11 cellular contexts compared by ENCODE assay signal in the genomic region with DNA sequence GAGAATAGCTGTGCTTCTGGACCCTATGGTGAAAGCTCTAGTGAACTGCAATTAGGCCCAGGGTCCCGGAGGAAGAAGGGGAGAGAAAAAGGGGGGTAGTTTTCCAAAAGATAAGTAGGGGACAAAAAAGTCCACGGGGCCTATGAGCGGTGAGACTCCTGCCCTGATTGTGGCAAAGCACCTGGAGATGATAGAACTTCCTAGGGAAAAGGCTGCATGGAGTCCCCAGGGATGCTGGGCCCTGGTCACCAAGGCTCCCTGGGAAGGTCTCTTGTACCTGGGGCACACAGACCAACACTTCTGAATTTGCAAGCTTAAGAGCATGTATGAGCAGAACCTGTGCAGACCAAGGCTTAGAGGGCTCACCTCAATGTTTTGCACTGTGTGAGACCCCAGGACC. TPM values are rescaled to one million over a fixed set of nuclear protein-coding genes. Genes with fewer than 3 reads are reported as not detected.
DNase-seq lines count a peak whose midpoint lies in the region; ATAC-seq and TF ChIP-seq lines count a peak whose summit lies in the region.
"Had no signal": no experiment of that assay in that cellular context is flagged by ENCODE, and none has a peak within 500 bp of the region (broad histone marks: within the 10 kb centered on the region; RNA-seq: fewer than 3 reads in every experiment).

No MANE protein-coding gene starts in this region.

- no peak overlapping the region for H2AFZ ChIP-seq in SK-N-SH (ENCODE audit: low read depth)

- no peak overlapping the region for H3K9ac ChIP-seq in SK-N-SH

- no peaks in the 10 kb centered on the region for H3K9me2 ChIP-seq in SK-N-SH

- H3K4me1 ChIP-seq in left ventricle myocardium inferior (peaks cover 73% of the 10 kb centered on the region), SK-N-SH (ENCODE audit: control insufficient read depth in 1 of 2, insufficient read depth in 2 of 2, low read depth in 1 of 2, low read length in 1 of 2) (peaks cover 19 to 45% of the 10 kb centered on the region in 2 experiments; a peak in 3 of 4 replicates), right cardiac atrium (ENCODE audit: control insufficient read depth, insufficient read depth, low read length) (peaks cover 13% of the 10 kb centered on the region), tibial artery (peaks cover 0 to 51% (median 40%) of the 10 kb centered on the region in 4 donors)

- WGBS in SK-N-SH (ENCODE audit: low lambda C conversion rate): 57% methylated on average over 3 of the region's 3 CpGs
- WGBS in right cardiac atrium: 70% methylated on average over 3 of the region's 3 CpGs

- CTCF ChIA-PET in SK-N-SH (lab: Yijun Ruan, JAX): interaction anchor here (0.8 to 16.1 kb wide), 3 partner anchors 9 to 116 kb away, joined by 3 to 222 read pairs (median 3); partner anchors contain the start of gene SHISA4

- DNase-seq in left ventricle myocardium inferior: no peak
- no peak for DNase-seq in left cardiac atrium
- no peak for DNase-seq in SK-N-SH
- DNase-seq in right cardiac atrium: no peak
- DNase-seq in tibial artery: no peak
- no peak for DNase-seq in NCI-H524 (lab: John Stamatoyannopoulos, UW)
- DNase-seq in COLO829 (ENCODE audit: low spot score): no peak
- DNase-seq: activated naive CD8-positive, alpha-beta T cell treated with anti-CD3 and anti-CD28 coated beads for 36 hours; NCI-H69 had no signal

- H4K20me1 ChIP-seq in SK-N-SH (ENCODE audit: insufficient read depth): peaks cover 4% of the 10 kb centered on the region; the same call in 1 of the 2 replicates

- peak overlapping the region; percentile 90 for H3K27ac ChIP-seq in left ventricle myocardium inferior (replicated peaks)
- H3K27ac ChIP-seq in SK-N-SH (ENCODE audit: low read depth in 2 of 2, low read length in 1 of 2): peak overlapping the region; percentile 31 to 59; a peak in 3 of 4 replicates
- H3K27ac ChIP-seq in right cardiac atrium (ENCODE audit: low read length): peak overlapping the region; percentile 97
- H3K27ac ChIP-seq in tibial artery: peak overlapping the region; percentile 54 to 60

- H3K4me3 ChIP-seq in left ventricle myocardium inferior: no peak overlapping the region
- H3K4me3 ChIP-seq in SK-N-SH (ENCODE audit: low read depth in 2 of 2, low read length in 1 of 2): no peak overlapping the region
- H3K4me3 ChIP-seq in right cardiac atrium (ENCODE audit: low read length): no peak overlapping the region
- no peak overlapping the region for H3K4me3 ChIP-seq in tibial artery
- H3K4me3 ChIP-seq: testis had no signal

- no peak for TF ChIP-seq CTCF in left ventricle myocardium inferior (IDR thresholded peaks at IDR 0.05; ENCODE audit: borderline replicate concordance)
- no peak for TF ChIP-seq CTCF in SK-N-SH (IDR thresholded peaks at IDR 0.05)
- no peak for TF ChIP-seq CTCF in tibial artery (IDR thresholded peaks at IDR 0.05)

- H3K36me3 ChIP-seq in left ventricle myocardium inferior: no peaks in the 10 kb centered on the region
- H3K36me3 ChIP-seq in SK-N-SH (replicated peaks in 1 of 2; ENCODE audit: control insufficient read depth in 1 of 2, insufficient read depth in 2 of 2, low read length in 1 of 2): peaks cover 2 to 5% of the 10 kb centered on the region in 2 experiments
- no peaks in the 10 kb centered on the region for H3K36me3 ChIP-seq in tibial artery

- H3K79me2 ChIP-seq in SK-N-SH (ENCODE audit: insufficient read depth): no peaks in the 10 kb centered on the region

- intact Hi-C loops in left ventricle myocardium inferior (cut with micrococcal nuclease) (no loop called here), left cardiac atrium (cut with DNase I) (no loop called here), right cardiac atrium (cut with DNase I) (loop anchor here in 1 of 4 donors (5.0 kb wide), 1 partner anchor 89 kb away; no protein-coding TSS in a partner anchor), tibial artery (cut with DNase I; ENCODE audit: low total_unique reads) (loop anchor here (10.0 kb wide), 1 partner anchor 262 kb away; the partner anchor contains the start of gene ARL8A)

- TF ChIP-seq EP300 in SK-N-SH (IDR thresholded peaks at IDR 0.05; ENCODE audit: borderline replicate concordance in 1 of 2, low read depth in 1 of 2, low read length in 1 of 2): no peak

- POLR2A ChIA-PET in SK-N-SH (lab: Yijun Ruan, JAX): interaction anchor here (1.1 kb wide), 1 partner anchor 16 kb away, joined by 3 read pairs; no protein-coding TSS in a partner anchor

- ATAC-seq in left cardiac atrium (no peak), right cardiac atrium (no peak), GM19397 (IDR thresholded peaks at IDR 0.05; ENCODE audit: unreplicated experiment) (no peak)

- H3K9me3 ChIP-seq in left ventricle myocardium inferior (replicated peaks) (no peaks in the 10 kb centered on the region), SK-N-SH (no peaks in the 10 kb centered on the region), right cardiac atrium (ENCODE audit: control insufficient read depth, low read length) (no peaks in the 10 kb centered on the region), tibial artery (no peaks in the 10 kb centered on the region)
- H3K9me3 ChIP-seq: testis had no signal

- H3K27me3 ChIP-seq in left ventricle myocardium inferior (ENCODE audit: low read depth): no peaks in the 10 kb centered on the region
- H3K27me3 ChIP-seq in SK-N-SH (ENCODE audit: insufficient read depth): no peaks in the 10 kb centered on the region
- no peaks in the 10 kb centered on the region for H3K27me3 ChIP-seq in right cardiac atrium (ENCODE audit: control insufficient read depth, insufficient read depth)
- H3K27me3 ChIP-seq in tibial artery: no peaks in the 10 kb centered on the region
- H3K27me3 ChIP-seq: testis had no signal

- peaks cover 27% of the 10 kb centered on the region for H3F3A ChIP-seq in SK-N-SH (replicated peaks; ENCODE audit: insufficient read depth)

- TF ChIP-seq RAD21 in SK-N-SH (IDR thresholded peaks at IDR 0.05; ENCODE audit: low read length): no peak

- H3K4me2 ChIP-seq in SK-N-SH: peak overlapping the region; percentile 58

TF ChIP-seq in SK-N-SH, 30 proteins besides CTCF, POLR2A, EP300 and RAD21 (continues in another document):
- TF ChIP-seq TEAD4 (IDR thresholded peaks at IDR 0.05; ENCODE audit: borderline replicate concordance, insufficient read depth): no peak
- TF ChIP-seq NFIC (IDR thresholded peaks at IDR 0.05; ENCODE audit: borderline replicate concordance): no peak
- no peak for TF ChIP-seq RCOR1 (IDR thresholded peaks at IDR 0.05; ENCODE audit: low read length)
- TF ChIP-seq FOSL2 (IDR thresholded peaks at IDR 0.05; ENCODE audit: borderline replicate concordance, low read depth): no peak
- TF ChIP-seq, protein P1, sequence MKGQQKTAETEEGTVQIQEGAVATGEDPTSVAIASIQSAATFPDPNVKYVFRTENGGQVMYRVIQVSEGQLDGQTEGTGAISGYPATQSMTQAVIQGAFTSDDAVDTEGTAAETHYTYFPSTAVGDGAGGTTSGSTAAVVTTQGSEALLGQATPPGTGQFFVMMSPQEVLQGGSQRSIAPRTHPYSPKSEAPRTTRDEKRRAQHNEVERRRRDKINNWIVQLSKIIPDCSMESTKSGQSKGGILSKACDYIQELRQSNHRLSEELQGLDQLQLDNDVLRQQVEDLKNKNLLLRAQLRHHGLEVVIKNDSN (IDR thresholded peaks at IDR 0.05; ENCODE audit: borderline replicate concordance, low read depth): no peak
- no peak for TF ChIP-seq SMC3 (IDR thresholded peaks at IDR 0.05; ENCODE audit: low read depth, low read length)
- TF ChIP-seq TAF1 (IDR thresholded peaks at IDR 0.05; ENCODE audit: borderline replicate concordance, low read depth, low read length): no peak
- no peak for TF ChIP-seq MEF2A (IDR thresholded peaks at IDR 0.05; ENCODE audit: borderline replicate concordance, low read depth)
- no peak for TF ChIP-seq RFX5 (IDR thresholded peaks at IDR 0.05; ENCODE audit: low read length)
- TF ChIP-seq EZH2phosphoT487 (IDR thresholded peaks at IDR 0.05; ENCODE audit: borderline replicate concordance, low read depth): no peak
- TF ChIP-seq IRF3 (IDR thresholded peaks at IDR 0.05; ENCODE audit: low read depth, low read length): no peak

RNA-seq across cellular contexts. Expression of gene SHISA4, which starts 5.4 kb away (rescaled TPM):
- 191 TPM for total RNA-seq in left ventricle myocardium inferior
- total RNA-seq in left cardiac atrium: 10 to 100 TPM; 47.5 to 49.0 TPM
- polyA plus RNA-seq in SK-N-SH (2012; rRNA removed): 42.1 and 50.5 TPM in 2 replicates
- 23.2 and 33.5 TPM in 2 replicates for polyA plus RNA-seq in SK-N-SH (2012; cell fraction: cytosol; rRNA removed)
- 35.0 and 43.6 TPM in 2 replicates for polyA plus RNA-seq in SK-N-SH (2012; cell fraction: nucleus; rRNA removed)
- total RNA-seq in right cardiac atrium: 10 to 100 TPM; 55.8 to 96.6 (median 73.6) TPM
- 79.5 TPM for polyA plus RNA-seq in right cardiac atrium
- total RNA-seq: activated naive CD8-positive, alpha-beta T cell treated with anti-CD3 and anti-CD28 coated beads for 36 hours had no signal

RNA-seq across cellular contexts. Expression of gene IPO9, which starts 54.3 kb away (rescaled TPM):
- total RNA-seq in left ventricle myocardium inferior: 20.1 TPM
- 10 to 100 TPM; 25.8 to 26.6 TPM for total RNA-seq in left cardiac atrium
- 24.5 and 30.7 TPM in 2 replicates for polyA plus RNA-seq in SK-N-SH (2012; rRNA removed)
- 17.3 and 21.7 TPM in 2 replicates for polyA plus RNA-seq in SK-N-SH (2012; cell fraction: cytosol; rRNA removed)
- 49.1 and 58.6 TPM in 2 replicates for polyA plus RNA-seq in SK-N-SH (2012; cell fraction: nucleus; rRNA removed)
- 10 to 100 TPM; 21.7 to 27.9 (median 24.6) TPM for total RNA-seq in right cardiac atrium
- 10.3 TPM for polyA plus RNA-seq in right cardiac atrium

Comparison
In these comparisons a context has a peak if more than half of its experiments do, and no peak if none do; other contexts are left out.
1. H3K27ac ChIP-seq: peak in every context shown above with its lines; median percentile 97 in right cardiac atrium; 90 in left ventricle myocardium inferior; 57 in tibial artery; 45 in SK-N-SH.